27 cellular contexts compared by ENCODE assay signal in genomic region chr10:46226900-46227558, GRCh38. TPM values are rescaled to one million over a fixed set of nuclear protein-coding genes. Genes with fewer than 3 reads are reported as not detected.
DNase-seq lines count a peak whose midpoint lies in the region; ATAC-seq and TF ChIP-seq lines count a peak whose summit lies in the region.
"Had no signal": no experiment of that assay in that cellular context is flagged by ENCODE, and none has a peak within 500 bp of the region (broad histone marks: within the 10 kb centered on the region; RNA-seq: fewer than 3 reads in every experiment).

No MANE protein-coding gene starts in this region.

- no peaks in the 10 kb centered on the region for H3K27me3 ChIP-seq in gastrocnemius medialis
- H3K27me3 ChIP-seq: BE2C, MG63, uterus had no signal

- no peaks in the 10 kb centered on the region for H3K9me3 ChIP-seq in gastrocnemius medialis
- H3K9me3 ChIP-seq: MG63, psoas muscle, uterus had no signal

- H3K4me3 ChIP-seq in gastrocnemius medialis: no peak overlapping the region
- H3K4me3 ChIP-seq: GM23338, MG63, psoas muscle, smooth muscle cell, uterus had no signal

- TF ChIP-seq POLR2A in gastrocnemius medialis (IDR thresholded peaks at IDR 0.05): no peak

- intact Hi-C loops in gastrocnemius medialis (cut with DNase I; ENCODE audit: low total_unique reads): no loop called here

- peak; percentile 49 for DNase-seq in activated CD8-positive, alpha-beta memory T cell treated with anti-CD3 and anti-CD28 coated beads for 24 hours
- no peak for DNase-seq in activated CD8-positive, alpha-beta memory T cell treated with anti-CD3 and anti-CD28 coated beads, Interleukin-2, amount 50 U/mL, for 4 hours
- DNase-seq in AG20443 (ENCODE audit: low spot score): peak; percentile 5
- DNase-seq in activated CD8-positive, alpha-beta memory T cell treated with anti-CD3 and anti-CD28 coated beads, Interleukin-2, amount 50 U/mL, for 48 hours: peak; percentile 46
- peak; percentile 5 for DNase-seq in myocyte (ENCODE audit: low read depth)
- no peak for DNase-seq in gastrocnemius medialis
- DNase-seq: activated CD4-positive, CD25-positive, alpha-beta regulatory T cell; activated naive CD4-positive, alpha-beta T cell treated with anti-CD3 and anti-CD28 coated beads, Interleukin-2, amount 50 U/mL, for 16 hours; BE2C; DMS 273 treated with DMSO at 0.1 percent for 48 hours; glutamatergic neuron; MG63; midbrain; NCI-H1436; NCI-H526; nephron progenitor cell; psoas muscle; RPMI8226; stimulated activated CD4-positive, alpha-beta T cell treated with anti-CD3 and anti-CD28 coated beads, Interleukin-4, amount 100 ng/mL, for 1 hour; T-helper 9 cell had no signal

- H3K27ac ChIP-seq in gastrocnemius medialis: no peak overlapping the region
- H3K27ac ChIP-seq: psoas muscle, uterus had no signal

- H3K4me1 ChIP-seq in gastrocnemius medialis: no peaks in the 10 kb centered on the region
- H3K4me1 ChIP-seq: psoas muscle, uterus had no signal

- no peaks in the 10 kb centered on the region for H3K36me3 ChIP-seq in gastrocnemius medialis
- H3K36me3 ChIP-seq: BE2C, MG63, uterus had no signal

- no peak for TF ChIP-seq CTCF in gastrocnemius medialis (IDR thresholded peaks at IDR 0.05 in 4 of 5, conservative IDR thresholded peaks at IDR 0.05 in 1 of 5)

- in situ Hi-C loops in gastrocnemius medialis (cut with MboI; ENCODE audit: low sequenced_read_pairs in 4 of 4): loop anchor here in 1 of 4 donors (10.0 kb wide), 1 partner anchor 98 kb away; no protein-coding TSS in a partner anchor

- ATAC-seq in GM19395 (IDR thresholded peaks at IDR 0.05; ENCODE audit: unreplicated experiment) (no peak), gastrocnemius medialis (no peak), GM18867 (IDR thresholded peaks at IDR 0.05; ENCODE audit: unreplicated experiment) (no peak)
- ATAC-seq: psoas muscle had no signal

RNA-seq across cellular contexts. Expression of gene ANTXRL, which starts 59.8 kb away (rescaled TPM):
- total RNA-seq in myocyte: not detected in 2 replicates
- not detected for polyA plus RNA-seq in myocyte (2012)
- not detected for total RNA-seq in gastrocnemius medialis
- total RNA-seq: chondrocyte, G401, GM23338, psoas muscle, smooth muscle cell had no signal
- polyA plus RNA-seq: GM23338, smooth muscle cell had no signal

Comparison
In these comparisons a context has a peak if more than half of its experiments do, and no peak if none do; other contexts are left out.
1. DNase-seq: peak in activated CD8-positive, alpha-beta memory T cell treated with anti-CD3 and anti-CD28 coated beads for 24 hours (single experiment), AG20443 (single experiment), activated CD8-positive, alpha-beta memory T cell treated with anti-CD3 and anti-CD28 coated beads, Interleukin-2, amount 50 U/mL, for 48 hours (single experiment) and myocyte (single experiment); none in activated CD8-positive, alpha-beta memory T cell treated with anti-CD3 and anti-CD28 coated beads, Interleukin-2, amount 50 U/mL, for 4 hours (single experiment) and gastrocnemius medialis (0 of 2).